In genomic region chr4:90951037-90951436, GRCh38 we compare ENCODE assay signal across 12 cellular contexts.
DNase-seq lines count a peak whose midpoint lies in the region; ATAC-seq and TF ChIP-seq lines count a peak whose summit lies in the region.
"Had no signal": no experiment of that assay in that cellular context is flagged by ENCODE, and none has a peak within 500 bp of the region (broad histone marks: within the 10 kb centered on the region; RNA-seq: fewer than 3 reads in every experiment).

No MANE protein-coding gene starts in this region.

- TF ChIP-seq CTCF in epithelial cell of proximal tubule (conservative IDR thresholded peaks at IDR 0.05; ENCODE audit: low read depth, low read length), result no peak
- TF ChIP-seq CTCF in GM13977 (IDR thresholded peaks at IDR 0.05; ENCODE audit: extremely low read depth, insufficient read depth, missing control alignments), result no peak

- in situ Hi-C loops in GM13977 (cut with MboI; ENCODE audit: low pct_unique_long_range_greater_than_20kb, low sequenced_read_pairs, unreplicated experiment), result no loop called here

- DNase-seq in NCI-H1417 (lab: John Stamatoyannopoulos, UW) (peak; percentile 6 to 69 (median 59)), NCI-H1417 treated with DMSO at 0.1 percent for 48 hours (lab: John Stamatoyannopoulos, UW) (no peak), NCI-H69 (lab: John Stamatoyannopoulos, UW) (peak; percentile 77), epithelial cell of proximal tubule (ENCODE audit: low read depth) (peak; percentile 83), pulmonary artery endothelial cell (ENCODE audit: low read depth, low spot score) (peak; percentile 15), GM13977 (ENCODE audit: low spot score) (no peak)
- DNase-seq in stimulated activated CD4-positive, alpha-beta T cell treated with anti-CD3 and anti-CD28 coated beads, Interleukin-12 subunit alpha, Interleukin-12 subunit beta, amount 100 ng/mL, for 4 hours, result no peak
- DNase-seq: 8988T; activated CD8-positive, alpha-beta memory T cell treated with anti-CD3 and anti-CD28 coated beads, Interleukin-2, amount 50 U/mL, for 4 hours; gastrocnemius medialis had no signal

- H3K4me3 ChIP-seq in epithelial cell of proximal tubule (ENCODE audit: low read depth, low read length), result no peak overlapping the region
- H3K4me3 ChIP-seq: gastrocnemius medialis, skin epidermis had no signal

- ATAC-seq in GM19324 (IDR thresholded peaks at IDR 0.05; ENCODE audit: low FRiP score, unreplicated experiment), result no peak
- ATAC-seq: gastrocnemius medialis had no signal

Comparison
In these comparisons a context has a peak if more than half of its experiments do, and no peak if none do; other contexts are left out.
1. DNase-seq: peak in NCI-H1417 (3 of 3), NCI-H69 (single experiment), epithelial cell of proximal tubule (single experiment) and pulmonary artery endothelial cell (single experiment); none in NCI-H1417 treated with DMSO at 0.1 percent for 48 hours (single experiment), stimulated activated CD4-positive, alpha-beta T cell treated with anti-CD3 and anti-CD28 coated beads, Interleukin-12 subunit alpha, Interleukin-12 subunit beta, amount 100 ng/mL, for 4 hours (single experiment) and GM13977 (single experiment).